ENCODE assay signal across 1 cellular context in genomic region chr16:88315543-88316105, GRCh38.
A peak's percentile ranks its signal among the peaks of the same experiment; 100 is the strongest.
TF ChIP-seq lines count a peak whose summit lies in the region.

No MANE protein-coding gene starts in this region.

TF ChIP-seq in K562, 482 proteins besides CTCF, POLR2A, EP300 and RAD21 (continued from another document):
- TF ChIP-seq ZBTB40 (IDR thresholded peaks at IDR 0.05) (0 out of 2 replicates have a peak, but pooled peaks have one; percentile 50), ZBTB40 (CRISPR knock-in tag; IDR thresholded peaks at IDR 0.05) (no peak), ZNF212 (CRISPR knock-in tag; IDR thresholded peaks at IDR 0.05) (no peak), TEAD2 (tag; IDR thresholded peaks at IDR 0.05) (no peak), L3MBTL2 (IDR thresholded peaks at IDR 0.05) (peak; percentile 54; the same call in 1 of the 2 replicates), RBM39 (optimal IDR thresholded peaks at IDR 0.05; ENCODE audit: low read depth, low read length) (no peak), MIER1 (IDR thresholded peaks at IDR 0.05; ENCODE audit: low read depth) (no peak), ZNF507 (tag; conservative IDR thresholded peaks at IDR 0.05) (no peak), ZNF57 (CRISPR knock-in tag; IDR thresholded peaks at IDR 0.05) (no peak), SETDB1 (IDR thresholded peaks at IDR 0.05; ENCODE audit: low read length) (no peak), CBFB (CRISPR knock-in tag; IDR thresholded peaks at IDR 0.05) (no peak), BRF1 (IDR thresholded peaks at IDR 0.05; ENCODE audit: borderline replicate concordance, extremely low read depth, insufficient read length) (no peak), KDM2B (CRISPR knock-in tag; IDR thresholded peaks at IDR 0.05) (no peak), HMG20B (CRISPR knock-in tag; IDR thresholded peaks at IDR 0.05) (no peak), E2F4 (CRISPR knock-in tag; IDR thresholded peaks at IDR 0.05; ENCODE audit: low read depth) (no peak), ZC3H8 (IDR thresholded peaks at IDR 0.05) (no peak), DMBX1 (CRISPR knock-in tag; IDR thresholded peaks at IDR 0.05; ENCODE audit: borderline replicate concordance) (no peak), CBX1 (IDR thresholded peaks at IDR 0.05; ENCODE audit: low read depth) (no peak), MEIS2 (IDR thresholded peaks at IDR 0.05; ENCODE audit: partially characterized antibody) (no peak), TAL1 (IDR thresholded peaks at IDR 0.05) (no peak), VEZF1 (CRISPR knock-in tag; IDR thresholded peaks at IDR 0.05) (peak; percentile 41), POLR2AphosphoS2 (IDR thresholded peaks at IDR 0.05; ENCODE audit: low read length) (no peak), GABPA (tag; conservative IDR thresholded peaks at IDR 0.05; ENCODE audit: low read depth) (peak; percentile 67), ZNF764 (CRISPR knock-in tag; IDR thresholded peaks at IDR 0.05; ENCODE audit: low read depth) (no peak), NR2C2 (CRISPR knock-in tag; IDR thresholded peaks at IDR 0.05) (no peak), NR2C2 (tag; IDR thresholded peaks at IDR 0.05) (peak; percentile 82), ZNF655 (CRISPR knock-in tag; IDR thresholded peaks at IDR 0.05) (no peak), GATAD2A (IDR thresholded peaks at IDR 0.05) (no peak), SOX6 (IDR thresholded peaks at IDR 0.05) (peak; percentile 23; the same call in 1 of the 2 replicates), MAFG (tag; conservative IDR thresholded peaks at IDR 0.05) (peak; percentile 53), KAT2B (IDR thresholded peaks at IDR 0.05; ENCODE audit: low read depth, low read length) (no peak), BRF2 (IDR thresholded peaks at IDR 0.05; ENCODE audit: borderline replicate concordance, insufficient read depth, insufficient read length) (no peak), ETV1 (tag; conservative IDR thresholded peaks at IDR 0.05; ENCODE audit: low read depth) (peak; percentile 47; the same call in 1 of the 2 replicates), ZNF316 (IDR thresholded peaks at IDR 0.05) (peak; percentile 43; the same call in 1 of the 2 replicates), ZNF395 (CRISPR knock-in tag; IDR thresholded peaks at IDR 0.05) (no peak), U2AF2 (optimal IDR thresholded peaks at IDR 0.05; ENCODE audit: low read depth, low read length) (no peak), JUN (IDR thresholded peaks at IDR 0.05; ENCODE audit: borderline replicate concordance, low read depth, low read length) (peak; percentile 57), JUN (CRISPR knock-in tag; IDR thresholded peaks at IDR 0.05; ENCODE audit: borderline replicate concordance) (no peak), RFX1 (IDR thresholded peaks at IDR 0.05) (peak; percentile 76; the same call in 1 of the 2 replicates), ZBTB5 (IDR thresholded peaks at IDR 0.05) (no peak), ZNF41 (CRISPR knock-in tag; conservative IDR thresholded peaks at IDR 0.05) (no peak), ZBTB7A (IDR thresholded peaks at IDR 0.05; ENCODE audit: borderline replicate concordance, control insufficient read depth, low read depth, low read length) (peak; percentile 34; the same call in 1 of the 2 replicates), SMAD4 (CRISPR knock-in tag; conservative IDR thresholded peaks at IDR 0.05) (no peak), SMARCA4 (IDR thresholded peaks at IDR 0.05) (0 out of 2 replicates have a peak, but pooled peaks have one; percentile 34), CHAMP1 (IDR thresholded peaks at IDR 0.05) (no peak), PHF8 (IDR thresholded peaks at IDR 0.05; ENCODE audit: borderline replicate concordance, low read length) (peak; percentile 22; the same call in 1 of the 2 replicates)
